In genomic region chr1:230894032-230894431, GRCh38 we compare ENCODE assay signal across 2 cellular contexts.
TF ChIP-seq lines count a peak whose summit lies in the region.

No MANE protein-coding gene starts in this region.

TF ChIP-seq in HepG2, 621 proteins besides CTCF, POLR2A, EP300 and RAD21:
- TF ChIP-seq MBD4 (IDR thresholded peaks at IDR 0.05; ENCODE audit: borderline replicate concordance, low read length): no peak
- no peak for TF ChIP-seq PBX3 (CRISPR knock-in tag; IDR thresholded peaks at IDR 0.05; ENCODE audit: borderline replicate concordance)
- TF ChIP-seq ZNF367 (CRISPR knock-in tag; IDR thresholded peaks at IDR 0.05; ENCODE audit: borderline replicate concordance): no peak
- TF ChIP-seq TEAD3 (CRISPR knock-in tag; optimal IDR thresholded peaks at IDR 0.05; ENCODE audit: borderline replicate concordance): peak; percentile 73
TF ChIP-seq in HepG2: peak in this region for 1.

TF ChIP-seq in H1, 55 proteins besides CTCF, POLR2A, EP300 and RAD21:
- TF ChIP-seq NANOG (IDR thresholded peaks at IDR 0.05; ENCODE audit: insufficient read depth, low read depth, low read length, poor library complexity, severe bottlenecking) (no peak), BACH1 (IDR thresholded peaks at IDR 0.05; ENCODE audit: low read length) (no peak), TEAD4 (IDR thresholded peaks at IDR 0.05; ENCODE audit: low read depth, low read length) (peak; percentile 88)
